18 cellular contexts compared by ENCODE assay signal in genomic region chrX:6917666-6918065, GRCh38.
"Had no signal": no experiment of that assay in that cellular context is flagged by ENCODE, and none has a peak within 500 bp of the region (broad histone marks: within the 10 kb centered on the region; RNA-seq: fewer than 3 reads in every experiment).

No MANE protein-coding gene starts in this region.

- FAIRE-seq: bronchial epithelial cell, frontal cortex had no signal

- H3K27me3 Mint-ChIP-seq: activated CD4-positive, alpha-beta T cell treated with anti-CD3 and anti-CD28 coated beads, Interleukin-2, amount 10 ng/mL, durations not matched to agents 24 days and 14 days; activated CD8-positive, alpha-beta T cell treated with anti-CD3 and anti-CD28 coated beads for 36 hours had no signal

- H3K27ac Mint-ChIP-seq: activated CD4-positive, alpha-beta T cell treated with anti-CD3 and anti-CD28 coated beads, Interleukin-2, amount 10 ng/mL, durations not matched to agents 24 days and 14 days; activated CD8-positive, alpha-beta T cell treated with anti-CD3 and anti-CD28 coated beads for 36 hours; nephron progenitor cell had no signal

- H3K36me3 ChIP-seq: adrenal gland, left lung, tibial artery had no signal

- H3K4me1 ChIP-seq: adrenal gland, left lung, psoas muscle, tibial artery had no signal

- H3K4me1 Mint-ChIP-seq: activated CD4-positive, alpha-beta T cell treated with anti-CD3 and anti-CD28 coated beads, Interleukin-2, amount 10 ng/mL, durations not matched to agents 24 days and 14 days; nephron progenitor cell had no signal

- DNase-seq: activated CD4-positive, alpha-beta T cell treated with anti-CD3 and anti-CD28 coated beads, Interleukin-2, amount 10 ng/mL, durations not matched to agents 24 days and 14 days; activated CD8-positive, alpha-beta T cell treated with anti-CD3 and anti-CD28 coated beads for 36 hours; activated effector memory CD4-positive, alpha-beta T cell treated with anti-CD3 and anti-CD28 coated beads, Interleukin-2, amount 50 U/mL, for 16 hours; activated naive CD4-positive, alpha-beta T cell treated with anti-CD3 and anti-CD28 coated beads, Interleukin-2, amount 50 U/mL, for 16 hours; activated T-cell treated with anti-CD3 and anti-CD28 coated beads, Interleukin-2, amount 50 U/mL, for 48 hours; adrenal gland; effector CD4-positive, alpha-beta T cell; hypothalamus; left lung; mammary epithelial cell; nephron progenitor cell; psoas muscle; right cardiac atrium; stimulated activated CD4-positive, alpha-beta T cell treated with anti-CD3 and anti-CD28 coated beads, Interleukin-2, amount 100 ng/mL, for 24 hours; stimulated activated naive CD4-positive, alpha-beta T cell treated with Interleukin-2 at 50 U/mL for 16 hours; tibial artery had no signal

- H3K9me3 ChIP-seq: adrenal gland, left lung, psoas muscle, tibial artery had no signal

- H3K9me3 Mint-ChIP-seq: activated CD4-positive, alpha-beta T cell treated with anti-CD3 and anti-CD28 coated beads, Interleukin-2, amount 10 ng/mL, durations not matched to agents 24 days and 14 days; activated CD8-positive, alpha-beta T cell treated with anti-CD3 and anti-CD28 coated beads for 36 hours; nephron progenitor cell had no signal

- H3K4me3 ChIP-seq: adrenal gland, left lung, psoas muscle, tibial artery had no signal

- H3K27ac ChIP-seq: adrenal gland, left lung, psoas muscle, tibial artery had no signal

- H3K4me3 Mint-ChIP-seq: activated CD4-positive, alpha-beta T cell treated with anti-CD3 and anti-CD28 coated beads, Interleukin-2, amount 10 ng/mL, durations not matched to agents 24 days and 14 days; activated CD8-positive, alpha-beta T cell treated with anti-CD3 and anti-CD28 coated beads for 36 hours; nephron progenitor cell had no signal

- H3K27me3 ChIP-seq: adrenal gland, left lung, tibial artery had no signal

- ATAC-seq: activated CD8-positive, alpha-beta T cell treated with anti-CD3 and anti-CD28 coated beads for 36 hours; left lung; psoas muscle; right cardiac atrium had no signal
